ENCODE assay signal across 20 cellular contexts in the genomic region with DNA sequence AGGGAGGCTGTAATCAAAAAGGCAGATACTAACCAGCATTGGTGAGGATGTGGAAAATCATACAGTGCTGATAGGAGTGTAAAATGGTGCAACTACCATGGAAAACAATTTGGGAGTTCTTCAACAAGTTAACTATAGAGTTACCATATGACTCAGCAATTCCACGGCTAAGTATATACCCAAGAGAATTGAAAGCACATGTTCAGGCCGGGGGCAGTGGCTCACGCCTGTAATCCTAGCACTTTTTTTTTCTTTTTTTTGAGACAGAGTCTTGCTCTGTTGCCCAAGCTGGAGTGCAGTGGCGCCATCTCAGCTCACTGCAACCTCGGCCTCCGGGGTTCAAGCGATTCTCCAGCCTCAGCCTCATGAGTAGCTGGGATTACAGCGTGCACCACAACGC. TPM values are rescaled to one million over a fixed set of nuclear protein-coding genes. Genes with fewer than 3 reads are reported as not detected.
DNase-seq lines count a peak whose midpoint lies in the region; TF ChIP-seq lines count a peak whose summit lies in the region.
"Had no signal": no experiment of that assay in that cellular context is flagged by ENCODE, and none has a peak within 500 bp of the region (broad histone marks: within the 10 kb centered on the region; RNA-seq: fewer than 3 reads in every experiment).

No MANE protein-coding gene starts in this region.

- H3K4ac ChIP-seq in H9 (ENCODE audit: low read depth, low read length) = no peak overlapping the region

- H3K4me3 Mint-ChIP-seq in H9 = no peak overlapping the region
- no peak overlapping the region for H3K4me3 Mint-ChIP-seq in T-helper 2 cell treated with Interferon-gamma antibody and Interleukin-4, amounts not matched to agents 5 μg/mL and 100 μg/mL, for 36 hours
- H3K4me3 Mint-ChIP-seq: activated naive CD8-positive, alpha-beta T cell treated with anti-CD3 and anti-CD28 coated beads, Interleukin-2, amount 50 U/mL, for 24 hours had no signal

- H2BK12ac ChIP-seq in H9 (ENCODE audit: insufficient read length, low read depth, low read length) = no peak overlapping the region

- no peaks in the 10 kb centered on the region; the same call in 1 of the 2 replicates for H3K27me3 Mint-ChIP-seq in H9 (ENCODE audit: low read depth)
- peaks cover 2% of the 10 kb centered on the region for H3K27me3 Mint-ChIP-seq in T-helper 2 cell treated with Interferon-gamma antibody and Interleukin-4, amounts not matched to agents 5 μg/mL and 100 μg/mL, for 36 hours (ENCODE audit: low read depth)
- H3K27me3 Mint-ChIP-seq: activated naive CD8-positive, alpha-beta T cell treated with anti-CD3 and anti-CD28 coated beads, Interleukin-2, amount 50 U/mL, for 24 hours had no signal

- peaks cover 3 to 6% of the 10 kb centered on the region in 2 experiments for H3K4me1 Mint-ChIP-seq in H9
- no peaks in the 10 kb centered on the region for H3K4me1 Mint-ChIP-seq in T-helper 2 cell treated with Interferon-gamma antibody and Interleukin-4, amounts not matched to agents 5 μg/mL and 100 μg/mL, for 36 hours (ENCODE audit: low read depth)
- H3K4me1 Mint-ChIP-seq: activated naive CD8-positive, alpha-beta T cell treated with anti-CD3 and anti-CD28 coated beads, Interleukin-2, amount 50 U/mL, for 24 hours had no signal

- no peak overlapping the region for H3K14ac ChIP-seq in H9 (ENCODE audit: insufficient read depth, low read length)

- H3K79me2 ChIP-seq in H9 (ENCODE audit: insufficient read depth, low read length) = no peaks in the 10 kb centered on the region

- no peak overlapping the region for H4K91ac ChIP-seq in H9 (ENCODE audit: insufficient read length, low read depth, low read length)

- H2AFZ ChIP-seq in H9 (ENCODE audit: low read length) = peak overlapping the region; percentile 18

- H3K9ac ChIP-seq in H9 (ENCODE audit: extremely low read depth, insufficient read length, low read length) = no peak overlapping the region
- H3K9ac ChIP-seq in SK-N-MC (ENCODE audit: insufficient read length) = no peak overlapping the region

- no peak overlapping the region for H3K27ac Mint-ChIP-seq in H9
- H3K27ac Mint-ChIP-seq in T-helper 2 cell treated with Interferon-gamma antibody and Interleukin-4, amounts not matched to agents 5 μg/mL and 100 μg/mL, for 36 hours = no peak overlapping the region
- H3K27ac Mint-ChIP-seq: activated naive CD8-positive, alpha-beta T cell treated with anti-CD3 and anti-CD28 coated beads, Interleukin-2, amount 50 U/mL, for 24 hours had no signal

- POLR2A ChIA-PET in GM10248 (lab: Yijun Ruan, JAX) = no interaction called here

- no peak overlapping the region for H3K56ac ChIP-seq in H9 (ENCODE audit: insufficient read length, low read depth, low read length)

- no peaks in the 10 kb centered on the region for H4K20me1 ChIP-seq in H9 (ENCODE audit: control insufficient read depth, insufficient read depth, insufficient read length)

- H3K23me2 ChIP-seq in H9 (ENCODE audit: insufficient read length, low read depth, low read length, poor library complexity, severe bottlenecking) = no peaks in the 10 kb centered on the region

- H2BK20ac ChIP-seq in H9 (ENCODE audit: low read depth, low read length, poor library complexity, severe bottlenecking) = no peak overlapping the region

- H3K4me3 ChIP-seq in AG09309 (ENCODE audit: control insufficient read depth, low read depth, low read length) = no peak overlapping the region
- no peak overlapping the region for H3K4me3 ChIP-seq in SK-N-MC
- H3K4me3 ChIP-seq in fibroblast of mammary gland (ENCODE audit: control insufficient read depth, low read depth, low read length) = no peak overlapping the region
- H3K4me3 ChIP-seq: esophagus muscularis mucosa, lung, ovary, sigmoid colon, stomach, upper lobe of right lung had no signal

- no peak overlapping the region for H3T11ph ChIP-seq in H9 (ENCODE audit: low read length)

- no peaks in the 10 kb centered on the region for H3K27me3 ChIP-seq in H9 (ENCODE audit: insufficient read depth, low read length)
- H3K27me3 ChIP-seq: esophagus muscularis mucosa, ovary, sigmoid colon, stomach, upper lobe of right lung had no signal

- H3K79me1 ChIP-seq in H9 (ENCODE audit: insufficient read depth, low read depth, low read length, poor library complexity, severe bottlenecking) = no peaks in the 10 kb centered on the region

- DNase-seq in AG09309 (ENCODE audit: low read depth) (peak; percentile 58), H9 (no peak), SK-N-MC (ENCODE audit: low read depth, low spot score) (peak; percentile 8), fibroblast of mammary gland (ENCODE audit: low read depth) (peak; percentile 75), COLO668 (lab: John Stamatoyannopoulos, UW; ENCODE audit: unreplicated experiment) (no peak), T-helper 2 cell (no peak), GM10248 (ENCODE audit: extremely low spot score) (no peak)
- no peak for DNase-seq in T-helper 2 cell treated with Interferon-gamma antibody and Interleukin-4, amounts not matched to agents 5 μg/mL and 100 μg/mL, for 36 hours (ENCODE audit: low spot score)
- DNase-seq: activated CD4-positive, alpha-beta T cell treated with anti-CD3 and anti-CD28 coated beads for 1 hour; activated naive CD8-positive, alpha-beta T cell treated with anti-CD3 and anti-CD28 coated beads, Interleukin-2, amount 50 U/mL, for 24 hours; Caco-2; effector CD8-positive, alpha-beta T cell; NCI-H1694; ovary; sigmoid colon; stomach; T1000; upper lobe of right lung had no signal

- TF ChIP-seq CTCF in AG09309 (IDR thresholded peaks at IDR 0.05; ENCODE audit: control insufficient read depth, insufficient read depth, low read depth, low read length, missing control alignments) = no peak
- no peak for TF ChIP-seq CTCF in H9 (conservative IDR thresholded peaks at IDR 0.05)
- no peak for TF ChIP-seq CTCF in fibroblast of mammary gland (conservative IDR thresholded peaks at IDR 0.05; ENCODE audit: control insufficient read depth, insufficient read depth, low read depth, low read length)
- TF ChIP-seq CTCF in GM10248 (IDR thresholded peaks at IDR 0.05; ENCODE audit: control extremely low read depth, extremely low read depth, low read depth, missing control alignments) = no peak

- no peaks in the 10 kb centered on the region for H3K9me3 ChIP-seq in H9 (ENCODE audit: control insufficient read depth, low read depth, low read length)
- no peaks in the 10 kb centered on the region for H3K9me3 ChIP-seq in SK-N-MC (ENCODE audit: low read depth, low read length)
- H3K9me3 ChIP-seq: Caco-2, esophagus muscularis mucosa, ovary, sigmoid colon, stomach, upper lobe of right lung had no signal

- H3K4me1 ChIP-seq in H9 (ENCODE audit: insufficient read depth, low read length) = no peaks in the 10 kb centered on the region; the same call in 1 of the 2 replicates
- H3K4me1 ChIP-seq: Caco-2, esophagus muscularis mucosa, sigmoid colon, stomach, upper lobe of right lung had no signal

- H2BK5ac ChIP-seq in H9 (ENCODE audit: insufficient read length, low read length) = no peak overlapping the region

- H3K27ac ChIP-seq in H9 (ENCODE audit: insufficient read length, low read depth, low read length) (no peak overlapping the region), SK-N-MC (peak overlapping the region; percentile 46; the same call in 1 of the 2 replicates)
- H3K27ac ChIP-seq: esophagus muscularis mucosa, ovary, sigmoid colon, stomach, upper lobe of right lung had no signal

- H3K4me2 ChIP-seq in H9 (ENCODE audit: insufficient read depth, insufficient read length, low read length) = no peak overlapping the region

- no peaks in the 10 kb centered on the region for H3K36me3 ChIP-seq in SK-N-MC (ENCODE audit: insufficient read depth, low read length)
- H3K36me3 ChIP-seq: esophagus muscularis mucosa, ovary, sigmoid colon, stomach, upper lobe of right lung had no signal

- CTCF ChIA-PET in GM10248 (lab: Yijun Ruan, JAX) = no interaction called here

- H3K23ac ChIP-seq in H9 (ENCODE audit: insufficient read length, low read depth, low read length) = no peak overlapping the region

- H2BK15ac ChIP-seq in H9 (ENCODE audit: low read depth, low read length) = no peak overlapping the region

- no peak overlapping the region for H4K5ac ChIP-seq in H9 (ENCODE audit: insufficient read length, low read depth, low read length)

- H3K18ac ChIP-seq in H9 (ENCODE audit: insufficient read length, low read depth, low read length) = no peak overlapping the region

- H3K9me3 Mint-ChIP-seq in H9 = peaks cover 52 to 65% of the 10 kb centered on the region in 2 experiments
- no peaks in the 10 kb centered on the region for H3K9me3 Mint-ChIP-seq in T-helper 2 cell treated with Interferon-gamma antibody and Interleukin-4, amounts not matched to agents 5 μg/mL and 100 μg/mL, for 36 hours
- H3K9me3 Mint-ChIP-seq: activated naive CD8-positive, alpha-beta T cell treated with anti-CD3 and anti-CD28 coated beads, Interleukin-2, amount 50 U/mL, for 24 hours had no signal

- no peak overlapping the region for H4K8ac ChIP-seq in H9 (replicated peaks; ENCODE audit: insufficient read length, low read depth, low read length)

- H3K36me3 Mint-ChIP-seq in H9 (ENCODE audit: insufficient read depth in 1 of 3, low read depth in 3 of 3) = no peaks in the 10 kb centered on the region; a peak in 3 of 7 replicates
- H3K36me3 Mint-ChIP-seq in T-helper 2 cell treated with Interferon-gamma antibody and Interleukin-4, amounts not matched to agents 5 μg/mL and 100 μg/mL, for 36 hours (ENCODE audit: low read depth) = no peaks in the 10 kb centered on the region

- H2AK5ac ChIP-seq in H9 (ENCODE audit: insufficient read length, low read length) = no peak overlapping the region

- no CpG with 5 or more reads among the region's 9 CpGs for WGBS in H9 (ENCODE audit: extremely low coverage, insufficient read length, low lambda C conversion rate)

- H2BK120ac ChIP-seq in H9 (ENCODE audit: low read depth, low read length, poor library complexity, severe bottlenecking) = no peak overlapping the region

RNA-seq across cellular contexts. Expression of gene CD99L2, which starts 15.0 kb away (rescaled TPM):
- 7.2 and 7.3 TPM in 2 replicates for total RNA-seq in H9 (2021)

Comparison
In these comparisons a context has a peak if more than half of its experiments do, and no peak if none do; other contexts are left out.
1. DNase-seq: peak in AG09309 (single experiment), SK-N-MC (single experiment) and fibroblast of mammary gland (single experiment); none in H9 (single experiment), T-helper 2 cell treated with Interferon-gamma antibody and Interleukin-4, amounts not matched to agents 5 μg/mL and 100 μg/mL, for 36 hours (single experiment), COLO668 (single experiment), T-helper 2 cell (0 of 5) and GM10248 (single experiment).